In genomic region chr6:25280617-25280990, GRCh38 we compare ENCODE assay signal across 1 cellular context.
TF ChIP-seq lines count a peak whose summit lies in the region.

No MANE protein-coding gene starts in this region.

TF ChIP-seq in GM12878, 131 proteins besides CTCF, POLR2A, EP300 and RAD21 (continued from another document):
- TF ChIP-seq ZBTB40 (IDR thresholded peaks at IDR 0.05; ENCODE audit: borderline replicate concordance) (no peak), CEBPB (IDR thresholded peaks at IDR 0.05; ENCODE audit: borderline replicate concordance in 1 of 2, low read depth in 2 of 2, low read length in 2 of 2) (no peak)
